Comparison of ENCODE assay signal across 15 cellular contexts in genomic region chr4:2869659-2870058, GRCh38. TPM values are rescaled to one million over a fixed set of nuclear protein-coding genes. Genes with fewer than 3 reads are reported as not detected.
DNase-seq lines count a peak whose midpoint lies in the region; ATAC-seq, FAIRE-seq and TF ChIP-seq lines count a peak whose summit lies in the region.
"Had no signal": no experiment of that assay in that cellular context is flagged by ENCODE, and none has a peak within 500 bp of the region (broad histone marks: within the 10 kb centered on the region; RNA-seq: fewer than 3 reads in every experiment).

No MANE protein-coding gene starts in this region.

- H2AK9ac ChIP-seq in IMR-90 (replicated peaks; ENCODE audit: low read depth, low read length, poor library complexity) = no peak overlapping the region

- no peak overlapping the region for H3K18ac ChIP-seq in IMR-90 (ENCODE audit: low read depth, low read length)

- TF ChIP-seq POLR2A in A549 (IDR thresholded peaks at IDR 0.05; ENCODE audit: low read length) (no peak), IMR-90 (IDR thresholded peaks at IDR 0.05; ENCODE audit: low read depth, low read length) (no peak)

- H3K9me3 ChIP-seq in A549 (no peaks in the 10 kb centered on the region), IMR-90 (ENCODE audit: control insufficient read depth, insufficient read depth, low read length) (no peaks in the 10 kb centered on the region), endodermal cell (ENCODE audit: control insufficient read depth, low read length) (no peaks in the 10 kb centered on the region)
- no peaks in the 10 kb centered on the region for H3K9me3 ChIP-seq in naive thymus-derived CD4-positive, alpha-beta T cell (ENCODE audit: control insufficient read depth in 2 of 3, low read length in 3 of 3)

- CTCF ChIA-PET in A549 (lab: Yijun Ruan, JAX) (no interaction called here), IMR-90 (lab: Yijun Ruan, JAX) (no interaction called here)
- CTCF ChIA-PET in naive thymus-derived CD4-positive, alpha-beta T cell (lab: Charles Lee) = no interaction called here

- H3K79me1 ChIP-seq in IMR-90 (ENCODE audit: low read depth in 1 of 2, low read length in 2 of 2) = peaks cover 18 to 76% of the 10 kb centered on the region in 2 experiments

- no peak overlapping the region for H3K27ac Mint-ChIP-seq in endodermal cell
- peak overlapping the region in 6 of 9 donors; percentile 1 to 69 (median 24) for H3K27ac Mint-ChIP-seq in naive thymus-derived CD4-positive, alpha-beta T cell
- H3K27ac Mint-ChIP-seq: activated CD4-positive, alpha-beta memory T cell treated with anti-CD3 and anti-CD28 coated beads, Interleukin-2, amount 10 ng/mL, durations not matched to agents 7 days and 5 days had no signal

- ATAC-seq in A549 (no peak), IMR-90 (ENCODE audit: low read depth) (no peak), HG03045 (IDR thresholded peaks at IDR 0.05; ENCODE audit: unreplicated experiment) (no peak), GM19328 (IDR thresholded peaks at IDR 0.05; ENCODE audit: unreplicated experiment) (no peak), foreskin keratinocyte (no peak)
- no peak for ATAC-seq in naive thymus-derived CD4-positive, alpha-beta T cell

- no peak overlapping the region for H2AFZ ChIP-seq in IMR-90 (replicated peaks; ENCODE audit: low read length, poor library complexity)

- no peak overlapping the region for H3K56ac ChIP-seq in IMR-90 (ENCODE audit: extremely low read depth, insufficient read depth, low read length)

- in situ Hi-C loops in IMR-90 (cut with MboI; ENCODE audit: low sequenced_read_pairs) = no loop called here

- no peak overlapping the region for H4K5ac ChIP-seq in IMR-90 (ENCODE audit: low read depth, low read length)

- TF ChIP-seq RAD21 in A549 (conservative IDR thresholded peaks at IDR 0.05 in 1 of 2, IDR thresholded peaks at IDR 0.05 in 1 of 2) = no peak
- TF ChIP-seq RAD21 in IMR-90 (IDR thresholded peaks at IDR 0.05; ENCODE audit: low read length) = no peak

- peaks cover 26% of the 10 kb centered on the region for H3K9me1 ChIP-seq in IMR-90 (ENCODE audit: insufficient read depth, low read length)

- H2BK15ac ChIP-seq in IMR-90 (ENCODE audit: low read depth, low read length) = no peak overlapping the region

- H4K8ac ChIP-seq in IMR-90 (ENCODE audit: low read depth in 2 of 2, low read length in 2 of 2) = no peak overlapping the region

- no peaks in the 10 kb centered on the region for H3K27me3 Mint-ChIP-seq in endodermal cell (ENCODE audit: insufficient read depth)
- no peaks in the 10 kb centered on the region for H3K27me3 Mint-ChIP-seq in naive thymus-derived CD4-positive, alpha-beta T cell
- H3K27me3 Mint-ChIP-seq: activated CD4-positive, alpha-beta memory T cell treated with anti-CD3 and anti-CD28 coated beads, Interleukin-2, amount 10 ng/mL, durations not matched to agents 7 days and 5 days had no signal

- H3K14ac ChIP-seq in IMR-90 (replicated peaks; ENCODE audit: low read depth, low read length) = 0 out of 2 replicates have a peak overlapping the region, but pooled peaks have one; percentile 20

- DNase-seq in A549 (ENCODE audit: low read depth in 1 of 2, low spot score in 1 of 2) (no peak), IMR-90 (no peak), endodermal cell (no peak), NAMALWA (ENCODE audit: low spot score) (no peak), foreskin keratinocyte (no peak)
- DNase-seq in naive thymus-derived CD4-positive, alpha-beta T cell = no peak
- DNase-seq: activated CD4-positive, alpha-beta memory T cell treated with anti-CD3 and anti-CD28 coated beads, Interleukin-2, amount 10 ng/mL, durations not matched to agents 7 days and 5 days; activated gamma-delta T cell treated with Interleukin-2 at 50 U/mL for 16 hours; H7; NCI-H1105; SHP77 treated with DMSO at 0.1 percent for 48 hours; stimulated activated naive CD4-positive, alpha-beta T cell had no signal

- peaks cover 2% of the 10 kb centered on the region; the same call in 1 of the 2 replicates for H3K36me3 ChIP-seq in IMR-90 (ENCODE audit: control insufficient read depth, insufficient read depth, low read length)
- peaks cover 19% of the 10 kb centered on the region for H3K36me3 ChIP-seq in endodermal cell (ENCODE audit: control insufficient read depth, insufficient read depth, low read length)
- H3K36me3 ChIP-seq in naive thymus-derived CD4-positive, alpha-beta T cell (ENCODE audit: control insufficient read depth in 2 of 3, insufficient read depth in 3 of 3, low read length in 3 of 3) = peaks cover 0 to 3% (median 0%) of the 10 kb centered on the region in 3 experiments

- H3K4me1 ChIP-seq in A549 (peaks cover 28% of the 10 kb centered on the region; the same call in 2 of the 3 replicates), IMR-90 (ENCODE audit: control insufficient read depth, insufficient read depth, low read length) (peaks cover 27% of the 10 kb centered on the region), endodermal cell (ENCODE audit: control insufficient read depth, insufficient read depth, low read length) (peaks cover 35% of the 10 kb centered on the region), foreskin keratinocyte (no peaks in the 10 kb centered on the region)
- peaks cover 13 to 22% of the 10 kb centered on the region in 2 donors for H3K4me1 ChIP-seq in naive thymus-derived CD4-positive, alpha-beta T cell (ENCODE audit: control insufficient read depth in 2 of 2, insufficient read depth in 2 of 2, low read length in 2 of 2)

- intact Hi-C loops in IMR-90 (cut with micrococcal nuclease) = no loop called here
- intact Hi-C loops in naive thymus-derived CD4-positive, alpha-beta T cell (cut with micrococcal nuclease) = no loop called here

- BruUV-seq in IMR-90 (replicated peaks; lab: Mats Ljungman, UMichigan) = no TSS peak

- no peaks in the 10 kb centered on the region for H3K27me3 ChIP-seq in IMR-90 (ENCODE audit: control insufficient read depth, insufficient read depth, low read length)
- no peaks in the 10 kb centered on the region for H3K27me3 ChIP-seq in endodermal cell (ENCODE audit: control insufficient read depth, insufficient read depth, low read length, poor library complexity, severe bottlenecking)
- H3K27me3 ChIP-seq in naive thymus-derived CD4-positive, alpha-beta T cell (ENCODE audit: control insufficient read depth in 2 of 2, insufficient read depth in 2 of 2, low read length in 2 of 2) = no peaks in the 10 kb centered on the region
- H3K27me3 ChIP-seq in foreskin keratinocyte = no peaks in the 10 kb centered on the region

- H2BK20ac ChIP-seq in IMR-90 (ENCODE audit: low read depth, low read length) = no peak overlapping the region

- H2AK5ac ChIP-seq in IMR-90 (ENCODE audit: low read depth, low read length) = no peak overlapping the region

- peaks cover 9% of the 10 kb centered on the region for H3K36me3 Mint-ChIP-seq in endodermal cell (ENCODE audit: low read depth)
- peaks cover 0 to 5% (median 3%) of the 10 kb centered on the region in 5 donors for H3K36me3 Mint-ChIP-seq in naive thymus-derived CD4-positive, alpha-beta T cell

- H3K9ac ChIP-seq in IMR-90 (ENCODE audit: low read depth, low read length) (no peak overlapping the region), endodermal cell (ENCODE audit: extremely low read depth, low read length, poor library complexity, severe bottlenecking) (no peak overlapping the region)

- H3K27ac ChIP-seq in A549 (no peak overlapping the region), IMR-90 (ENCODE audit: insufficient read depth, low read length) (no peak overlapping the region), endodermal cell (ENCODE audit: low read depth, low read length) (peak overlapping the region; percentile 0), foreskin keratinocyte (no peak overlapping the region)
- no peak overlapping the region for H3K27ac ChIP-seq in naive thymus-derived CD4-positive, alpha-beta T cell (ENCODE audit: low read depth, low read length)
- H3K27ac ChIP-seq: epithelial cell of prostate had no signal

- peaks cover 72% of the 10 kb centered on the region for H3K4me1 Mint-ChIP-seq in endodermal cell
- H3K4me1 Mint-ChIP-seq in naive thymus-derived CD4-positive, alpha-beta T cell = peaks cover 38 to 88% (median 79%) of the 10 kb centered on the region in 7 donors

- H4K91ac ChIP-seq in IMR-90 (ENCODE audit: insufficient read depth, low read depth, low read length) = no peak overlapping the region

- TF ChIP-seq CTCF in A549 (IDR thresholded peaks at IDR 0.05) (no peak), IMR-90 (conservative IDR thresholded peaks at IDR 0.05; ENCODE audit: low read depth, low read length) (no peak), endodermal cell (conservative IDR thresholded peaks at IDR 0.05) (no peak), foreskin keratinocyte (conservative IDR thresholded peaks at IDR 0.05) (no peak)

- POLR2A ChIA-PET in A549 (lab: Yijun Ruan, JAX) (no interaction called here), IMR-90 (lab: Charles Lee; ENCODE audit: unreplicated experiment) (no interaction called here)
- POLR2A ChIA-PET in naive thymus-derived CD4-positive, alpha-beta T cell (lab: Charles Lee) = no interaction called here

- 74% methylated on average over 6 of the region's 6 CpGs for WGBS in A549 (ENCODE audit: missing lambda C conversion rate)
- no CpG with 5 or more reads among the region's 6 CpGs for WGBS in IMR-90 (ENCODE audit: extremely low coverage in 2 of 2, insufficient read length in 1 of 2), 2 experiments
- 81 to 84% methylated on average over 5 to 6 of the region's 6 CpGs for WGBS in endodermal cell (ENCODE audit: insufficient coverage in 1 of 2, insufficient read length in 1 of 2), 2 experiments

- peak overlapping the region; percentile 13; the same call in 1 of the 2 replicates for H3K23ac ChIP-seq in IMR-90 (ENCODE audit: low read depth, low read length)

- H3K4me3 Mint-ChIP-seq in endodermal cell = no peak overlapping the region
- H3K4me3 Mint-ChIP-seq in naive thymus-derived CD4-positive, alpha-beta T cell = peak overlapping the region in 1 of 10 donors; percentile 26
- H3K4me3 Mint-ChIP-seq: activated CD4-positive, alpha-beta memory T cell treated with anti-CD3 and anti-CD28 coated beads, Interleukin-2, amount 10 ng/mL, durations not matched to agents 7 days and 5 days had no signal

- H4K20me1 ChIP-seq in IMR-90 (ENCODE audit: insufficient read depth, low read length) = peaks cover 73% of the 10 kb centered on the region

- no peak overlapping the region for H2BK120ac ChIP-seq in IMR-90 (ENCODE audit: low read depth, low read length)

- FAIRE-seq in A549 (lab: Jason Lieb, UNC) = no peak

- no peak overlapping the region for H2BK5ac ChIP-seq in IMR-90 (ENCODE audit: low read depth, low read length, poor library complexity, severe bottlenecking)

- H3K4me2 ChIP-seq in A549 (peak overlapping the region; percentile 28; the same call in 2 of the 3 replicates), IMR-90 (ENCODE audit: low read depth, low read length) (no peak overlapping the region; the same call in 1 of the 2 replicates)

- H3K4me3 ChIP-seq in A549 (no peak overlapping the region), IMR-90 (ENCODE audit: insufficient read depth, low read depth, low read length) (no peak overlapping the region), endodermal cell (ENCODE audit: low read length) (peak overlapping the region; percentile 76)
- H3K4me3 ChIP-seq in naive thymus-derived CD4-positive, alpha-beta T cell (ENCODE audit: low read length) = no peak overlapping the region

- dilution Hi-C loops in IMR-90 (cut with HindIII; ENCODE audit: low sequenced_read_pairs, unreplicated experiment) = no loop called here

- no peak for TF ChIP-seq EP300 in A549 (IDR thresholded peaks at IDR 0.05)

- H3K4ac ChIP-seq in IMR-90 (ENCODE audit: low read depth, low read length) = no peak overlapping the region

- no peaks in the 10 kb centered on the region for H3K9me3 Mint-ChIP-seq in endodermal cell
- no peaks in the 10 kb centered on the region for H3K9me3 Mint-ChIP-seq in naive thymus-derived CD4-positive, alpha-beta T cell
- H3K9me3 Mint-ChIP-seq: activated CD4-positive, alpha-beta memory T cell treated with anti-CD3 and anti-CD28 coated beads, Interleukin-2, amount 10 ng/mL, durations not matched to agents 7 days and 5 days had no signal

RNA-seq across cellular contexts. Expression of gene ADD1, which starts 26.0 kb away (rescaled TPM):
- 59.7 and 78.6 TPM in 2 replicates for polyA plus RNA-seq in A549 (2011; rRNA removed)
- polyA plus RNA-seq in A549 (2012; cell fraction: cytosol; rRNA removed) = 83.5 and 88.0 TPM in 2 replicates
- polyA plus RNA-seq in A549 (2012; cell fraction: nucleus; rRNA removed) = 176 and 217 TPM in 2 replicates
- 60.3 to 69.5 TPM (median 62.9 TPM) in 3 replicates for polyA plus RNA-seq in A549 (2017; fragmentation: RNase III; extraction: RNeasy Plus Mini Kit Qiagen cat#74134 plus additional on column Dnase treatment)
- 41.2 and 51.2 TPM in 2 replicates for polyA minus RNA-seq in A549 (2011; rRNA and poly(A)+ RNA removed)
- total RNA-seq in IMR-90 (2012; rRNA removed) = 117 and 122 TPM in 2 replicates
- 190 and 215 TPM in 2 replicates for polyA plus RNA-seq in IMR-90 (2012; rRNA removed)
- 170 and 354 TPM in 2 replicates for polyA plus RNA-seq in IMR-90 (2012; cell fraction: cytosol; rRNA removed)
- 291 and 369 TPM in 2 replicates for polyA plus RNA-seq in IMR-90 (2012; cell fraction: nucleus; rRNA removed; ENCODE audit: low replicate concordance)
- 100 to 1,000 TPM; 231 to 257 TPM for total RNA-seq in endodermal cell
- polyA plus RNA-seq in endodermal cell (2013, experiment 1 of 2) = 244 TPM
- polyA plus RNA-seq in endodermal cell (2013, experiment 2 of 2) = 230 TPM
- total RNA-seq in naive thymus-derived CD4-positive, alpha-beta T cell = 100 to 1,000 TPM; 211 to 300 (median 282) TPM
- 100 to 1,000 TPM; 152 to 164 TPM for polyA plus RNA-seq in naive thymus-derived CD4-positive, alpha-beta T cell
- total RNA-seq in foreskin keratinocyte = 173 and 176 TPM in 2 replicates
- 129 and 130 TPM in 2 replicates for polyA plus RNA-seq in foreskin keratinocyte
